Comparison of ENCODE assay signal across 30 cellular contexts in the genomic region with DNA sequence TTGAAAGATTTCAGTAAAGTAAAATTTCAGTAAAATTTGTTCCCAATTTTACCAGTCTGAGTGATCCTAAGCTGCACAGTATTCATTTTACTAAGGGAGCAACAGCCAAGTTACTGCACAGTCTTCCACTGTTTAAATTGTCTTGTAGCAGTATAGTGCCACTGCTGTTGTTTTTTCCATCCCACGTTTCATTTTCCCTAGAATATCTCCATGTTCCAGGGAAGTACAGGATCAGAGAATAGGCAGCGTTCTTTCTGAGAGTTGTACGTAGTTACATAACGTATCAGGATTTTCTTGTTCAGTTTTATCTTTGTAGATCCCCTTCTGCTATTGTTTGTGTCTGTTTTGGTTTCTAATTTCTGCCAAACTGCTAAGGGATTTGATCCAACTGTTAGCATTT.
"Had no signal": no experiment of that assay in that cellular context is flagged by ENCODE, and none has a peak within 500 bp of the region (broad histone marks: within the 10 kb centered on the region; RNA-seq: fewer than 3 reads in every experiment).

No MANE protein-coding gene starts in this region.

- H3K4me1 ChIP-seq: colonic mucosa had no signal

- H3K4me3 Mint-ChIP-seq: central memory CD8-positive, alpha-beta T cell; dendritic cell treated with granulocyte-macrophage colony-stimulating factor and Interleukin-4, amounts not matched to agents 40 ng/mL and 50 ng/mL, for 4 days; endodermal cell; memory B cell; mesothelial cell of epicardium; naive thymus-derived CD4-positive, alpha-beta T cell; nephron progenitor cell; stimulated activated memory B cell treated with anti-CD40 and anti-IgM and Interleukin-4, amounts not matched to agents 10 μg/mL and 1 μg/mL and 100 μg/mL, for 72 hours had no signal

- ATAC-seq: esophagus mucosa; left colon; naive thymus-derived CD4-positive, alpha-beta T cell; stimulated activated memory B cell treated with anti-CD40 and anti-IgM and Interleukin-4, amounts not matched to agents 10 μg/mL and 1 μg/mL and 100 μg/mL, for 72 hours; stimulated activated naive CD8-positive, alpha-beta T cell treated with anti-CD3 and anti-CD28 coated beads, Interleukin-15, Interleukin-2, amounts not matched to agents 100 U/mL and 50 U/mL, for 24 hours; upper lobe of right lung had no signal

- H3K4me3 ChIP-seq: colonic mucosa, heart right ventricle, lung, ovary, skin epidermis, spleen, transverse colon, upper lobe of right lung, uterus had no signal

- DNase-seq: colonic mucosa; effector CD8-positive, alpha-beta T cell; endodermal cell; foreskin melanocyte; glutamatergic neuron; heart right ventricle; hippocampal formation; left colon; naive thymus-derived CD4-positive, alpha-beta T cell; nephron progenitor cell; nucleus accumbens; ovary; posterior cingulate gyrus; retina; spleen; stimulated activated CD4-positive, alpha-beta T cell treated with anti-CD3 and anti-CD28 coated beads, Interleukin-4, amount 100 ng/mL, for 4 hours; stimulated activated naive CD8-positive, alpha-beta T cell treated with anti-CD3 and anti-CD28 coated beads, Interleukin-15, Interleukin-2, amounts not matched to agents 100 U/mL and 50 U/mL, for 24 hours; transverse colon; upper lobe of right lung; uterus had no signal

- H3K36me3 ChIP-seq: colonic mucosa, heart right ventricle, ovary, thoracic aorta, transverse colon, upper lobe of right lung, uterus had no signal

- H3K27ac Mint-ChIP-seq: dendritic cell treated with granulocyte-macrophage colony-stimulating factor and Interleukin-4, amounts not matched to agents 40 ng/mL and 50 ng/mL, for 4 days; endodermal cell; memory B cell; mesothelial cell of epicardium; naive thymus-derived CD4-positive, alpha-beta T cell; nephron progenitor cell; stimulated activated memory B cell treated with anti-CD40 and anti-IgM and Interleukin-4, amounts not matched to agents 10 μg/mL and 1 μg/mL and 100 μg/mL, for 72 hours had no signal

- H3K9me3 ChIP-seq: colonic mucosa, ovary, spleen, thoracic aorta, transverse colon, upper lobe of right lung, uterus had no signal

- H3K9me3 Mint-ChIP-seq: central memory CD8-positive, alpha-beta T cell; dendritic cell treated with granulocyte-macrophage colony-stimulating factor and Interleukin-4, amounts not matched to agents 40 ng/mL and 50 ng/mL, for 4 days; memory B cell; stimulated activated memory B cell treated with anti-CD40 and anti-IgM and Interleukin-4, amounts not matched to agents 10 μg/mL and 1 μg/mL and 100 μg/mL, for 72 hours had no signal

- H3K27me3 Mint-ChIP-seq: central memory CD8-positive, alpha-beta T cell; dendritic cell treated with granulocyte-macrophage colony-stimulating factor and Interleukin-4, amounts not matched to agents 40 ng/mL and 50 ng/mL, for 4 days; memory B cell; naive thymus-derived CD4-positive, alpha-beta T cell; stimulated activated memory B cell treated with anti-CD40 and anti-IgM and Interleukin-4, amounts not matched to agents 10 μg/mL and 1 μg/mL and 100 μg/mL, for 72 hours had no signal

- H3K4me1 Mint-ChIP-seq: central memory CD8-positive, alpha-beta T cell; endodermal cell; memory B cell; nephron progenitor cell; stimulated activated memory B cell treated with anti-CD40 and anti-IgM and Interleukin-4, amounts not matched to agents 10 μg/mL and 1 μg/mL and 100 μg/mL, for 72 hours had no signal

- H3K27ac ChIP-seq: colonic mucosa, epithelial cell of prostate, heart right ventricle, ovary, spleen, transverse colon, upper lobe of right lung, uterus had no signal

- H3K27me3 ChIP-seq: colonic mucosa, heart right ventricle, ovary, spleen, transverse colon, upper lobe of right lung, uterus had no signal
